1 cellular context compared by ENCODE assay signal in the genomic region with DNA sequence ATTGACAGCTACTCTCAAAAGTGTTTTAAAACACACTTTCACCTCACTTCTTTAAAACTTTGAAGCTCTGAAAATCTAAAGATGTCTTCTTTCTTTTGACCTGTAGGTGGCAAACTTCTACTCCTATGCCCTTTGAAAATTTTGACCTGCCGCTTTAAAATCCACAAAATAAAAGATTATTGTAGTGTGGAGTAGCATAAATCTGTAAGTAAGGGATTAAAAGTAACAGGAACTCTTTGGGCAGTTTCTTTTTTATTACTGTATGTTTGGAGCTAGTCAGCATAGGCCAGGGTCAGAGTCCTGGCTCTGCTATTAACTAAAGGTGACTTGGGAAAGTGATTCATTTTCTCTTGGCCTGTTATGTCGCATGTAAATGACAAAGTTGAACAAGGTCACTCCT.
TF ChIP-seq lines count a peak whose summit lies in the region.

No MANE protein-coding gene starts in this region.

TF ChIP-seq in H1, 55 proteins besides CTCF, POLR2A, EP300 and RAD21:
- no peak for TF ChIP-seq HDAC6 (IDR thresholded peaks at IDR 0.05; ENCODE audit: low read depth, low read length)
- TF ChIP-seq SP1 (IDR thresholded peaks at IDR 0.05; ENCODE audit: low read depth, low read length), result no peak
- TF ChIP-seq BRCA1 (IDR thresholded peaks at IDR 0.05; ENCODE audit: low read depth, low read length), result no peak
- TF ChIP-seq JUN (IDR thresholded peaks at IDR 0.05; ENCODE audit: low read depth, low read length), result no peak
- TF ChIP-seq KDM4A (IDR thresholded peaks at IDR 0.05; ENCODE audit: low read depth, low read length, severe bottlenecking), result no peak
